In the genomic region with DNA sequence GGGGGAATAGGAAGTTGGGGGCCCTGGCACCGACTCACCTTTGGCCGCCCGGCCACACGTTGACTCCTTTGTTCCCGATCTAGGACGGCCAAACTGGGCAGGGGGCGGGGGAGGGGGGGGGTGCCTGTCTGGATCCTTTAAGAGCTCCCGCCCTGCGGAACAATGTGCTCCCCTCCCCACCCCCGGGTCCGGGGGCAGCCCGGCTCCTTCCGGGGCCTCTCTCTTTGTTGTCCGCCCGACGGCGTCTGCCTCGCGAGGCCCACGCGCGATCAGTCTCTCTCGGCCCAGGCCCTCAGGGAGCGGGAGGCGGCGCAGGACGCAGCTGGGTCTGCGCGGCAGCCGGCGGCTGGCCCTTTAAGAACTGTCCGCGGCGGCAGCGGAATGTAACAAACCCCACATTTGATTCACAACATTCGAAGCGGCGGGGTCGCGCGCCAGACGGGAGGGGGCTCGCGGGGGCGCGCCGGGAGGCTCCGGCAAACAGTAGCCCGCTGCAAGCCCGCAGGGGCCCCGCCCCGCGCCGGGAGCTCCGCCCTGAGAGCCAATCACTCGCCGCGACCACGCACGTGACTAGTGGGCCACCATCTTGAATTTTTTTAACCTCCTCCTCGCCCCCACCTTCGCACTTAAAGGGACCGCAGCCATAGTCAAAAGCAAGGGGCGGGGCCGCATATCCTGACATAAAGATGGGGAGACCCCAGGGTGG, we compare ENCODE assay signal across 8 cellular contexts. TPM values are rescaled to one million over a fixed set of nuclear protein-coding genes. Genes with fewer than 3 reads are reported as not detected.
DNase-seq lines count a peak whose midpoint lies in the region; ATAC-seq and TF ChIP-seq lines count a peak whose summit lies in the region.

A gene (minus strand): TSS at position 501 of the 706 bp plus-strand sequence. CDS start 4,930 bp downstream, outside the sequence.

- H3K4me1 Mint-ChIP-seq in activated naive CD4-positive, alpha-beta T cell treated with anti-CD3 and anti-CD28 coated beads, Interleukin-2, amount 50 U/mL, for 24 hours = peaks cover 68% of the 10 kb centered on the region

- peak within 1 kb of the TSS; percentile 99 for H3K27ac ChIP-seq in temporal lobe (ENCODE audit: low read depth, low read length)

- DNase-seq in GM10248 (ENCODE audit: extremely low spot score) (peak; percentile 92), NCI-H1092 treated with DMSO at 0.1 percent for 48 hours (lab: John Stamatoyannopoulos, UW) (peak; percentile 95), glomerular endothelial cell (ENCODE audit: extremely low read depth, low read depth, low spot score) (peak; percentile 75), occipital lobe (lab: John Stamatoyannopoulos, UW) (peak; percentile 96)

- CTCF ChIA-PET in GM10248 (lab: Yijun Ruan, JAX) = interaction anchor here (0.6 to 1.6 kb wide), 4 partner anchors 14 to 121 kb away, joined by 3 to 5 read pairs (median 4); a partner anchor contains a TSS

- no peaks in the 10 kb centered on the region for H3K36me3 Mint-ChIP-seq in activated naive CD4-positive, alpha-beta T cell treated with anti-CD3 and anti-CD28 coated beads, Interleukin-2, amount 50 U/mL, for 24 hours

- ATAC-seq in HG02623 (IDR thresholded peaks at IDR 0.05; ENCODE audit: unreplicated experiment) (peak; percentile 42), SK-N-SH treated with all-trans-retinoic acid at 6 μM for 48 hours (peak; percentile 82)

- H3K9me3 Mint-ChIP-seq in activated naive CD4-positive, alpha-beta T cell treated with anti-CD3 and anti-CD28 coated beads, Interleukin-2, amount 50 U/mL, for 24 hours = no peaks in the 10 kb centered on the region

- POLR2A ChIA-PET in GM10248 (lab: Yijun Ruan, JAX) = interaction anchor here (1.1 to 2.1 kb wide), 3 partner anchors 13 to 110 kb away, joined by 4 to 9 read pairs (median 4); a partner anchor contains a TSS

- H3K27ac Mint-ChIP-seq in activated naive CD4-positive, alpha-beta T cell treated with anti-CD3 and anti-CD28 coated beads, Interleukin-2, amount 50 U/mL, for 24 hours = peak within 1 kb of the TSS; percentile 99

- TF ChIP-seq CTCF in GM10248 (IDR thresholded peaks at IDR 0.05; ENCODE audit: control extremely low read depth, extremely low read depth, low read depth, missing control alignments) = no peak

- no peaks in the 10 kb centered on the region for H3K27me3 Mint-ChIP-seq in activated naive CD4-positive, alpha-beta T cell treated with anti-CD3 and anti-CD28 coated beads, Interleukin-2, amount 50 U/mL, for 24 hours

- peak within 1 kb of the TSS; percentile 98 for H3K4me3 Mint-ChIP-seq in activated naive CD4-positive, alpha-beta T cell treated with anti-CD3 and anti-CD28 coated beads, Interleukin-2, amount 50 U/mL, for 24 hours

TF ChIP-seq in SK-N-SH treated with all-trans-retinoic acid at 6 μM for 48 hours, 23 proteins besides CTCF, POLR2A, EP300 and RAD21:
- TF ChIP-seq, protein P1, sequence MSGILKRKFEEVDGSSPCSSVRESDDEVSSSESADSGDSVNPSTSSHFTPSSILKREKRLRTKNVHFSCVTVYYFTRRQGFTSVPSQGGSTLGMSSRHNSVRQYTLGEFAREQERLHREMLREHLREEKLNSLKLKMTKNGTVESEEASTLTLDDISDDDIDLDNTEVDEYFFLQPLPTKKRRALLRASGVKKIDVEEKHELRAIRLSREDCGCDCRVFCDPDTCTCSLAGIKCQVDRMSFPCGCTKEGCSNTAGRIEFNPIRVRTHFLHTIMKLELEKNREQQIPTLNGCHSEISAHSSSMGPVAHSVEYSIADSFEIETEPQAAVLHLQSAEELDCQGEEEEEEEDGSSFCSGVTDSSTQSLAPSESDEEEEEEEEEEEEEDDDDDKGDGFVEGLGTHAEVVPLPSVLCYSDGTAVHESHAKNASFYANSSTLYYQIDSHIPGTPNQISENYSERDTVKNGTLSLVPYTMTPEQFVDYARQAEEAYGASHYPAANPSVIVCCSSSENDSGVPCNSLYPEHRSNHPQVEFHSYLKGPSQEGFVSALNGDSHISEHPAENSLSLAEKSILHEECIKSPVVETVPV (CRISPR knock-in tag; IDR thresholded peaks at IDR 0.05) = no peak
- TF ChIP-seq ISL1 (CRISPR knock-in tag; IDR thresholded peaks at IDR 0.05) (no peak), GLIS3 (CRISPR knock-in tag; IDR thresholded peaks at IDR 0.05) (0 out of 2 replicates have a peak, but pooled peaks have one; percentile 26), CSDC2 (CRISPR knock-in tag; IDR thresholded peaks at IDR 0.05) (no peak)
- TF ChIP-seq, protein P2, sequence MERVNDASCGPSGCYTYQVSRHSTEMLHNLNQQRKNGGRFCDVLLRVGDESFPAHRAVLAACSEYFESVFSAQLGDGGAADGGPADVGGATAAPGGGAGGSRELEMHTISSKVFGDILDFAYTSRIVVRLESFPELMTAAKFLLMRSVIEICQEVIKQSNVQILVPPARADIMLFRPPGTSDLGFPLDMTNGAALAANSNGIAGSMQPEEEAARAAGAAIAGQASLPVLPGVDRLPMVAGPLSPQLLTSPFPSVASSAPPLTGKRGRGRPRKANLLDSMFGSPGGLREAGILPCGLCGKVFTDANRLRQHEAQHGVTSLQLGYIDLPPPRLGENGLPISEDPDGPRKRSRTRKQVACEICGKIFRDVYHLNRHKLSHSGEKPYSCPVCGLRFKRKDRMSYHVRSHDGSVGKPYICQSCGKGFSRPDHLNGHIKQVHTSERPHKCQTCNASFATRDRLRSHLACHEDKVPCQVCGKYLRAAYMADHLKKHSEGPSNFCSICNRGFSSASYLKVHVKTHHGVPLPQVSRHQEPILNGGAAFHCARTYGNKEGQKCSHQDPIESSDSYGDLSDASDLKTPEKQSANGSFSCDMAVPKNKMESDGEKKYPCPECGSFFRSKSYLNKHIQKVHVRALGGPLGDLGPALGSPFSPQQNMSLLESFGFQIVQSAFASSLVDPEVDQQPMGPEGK (CRISPR knock-in tag; IDR thresholded peaks at IDR 0.05; ENCODE audit: borderline replicate concordance) = peak; percentile 40; the same call in 1 of the 2 replicates

RNA-seq across cellular contexts. Expression of the gene that starts here (rescaled TPM):
- total RNA-seq in glomerular endothelial cell = 12.6 and 26.1 TPM in 2 replicates
- 8.6 TPM for total RNA-seq in occipital lobe
- total RNA-seq in temporal lobe = 13.5 TPM

Comparison
In these comparisons a context has a peak if more than half of its experiments do, and no peak if none do; other contexts are left out.
1. Peak in every context shown above with its lines: DNase-seq, ATAC-seq and H3K27ac ChIP-seq.